9 cellular contexts compared by ENCODE assay signal in the genomic region with DNA sequence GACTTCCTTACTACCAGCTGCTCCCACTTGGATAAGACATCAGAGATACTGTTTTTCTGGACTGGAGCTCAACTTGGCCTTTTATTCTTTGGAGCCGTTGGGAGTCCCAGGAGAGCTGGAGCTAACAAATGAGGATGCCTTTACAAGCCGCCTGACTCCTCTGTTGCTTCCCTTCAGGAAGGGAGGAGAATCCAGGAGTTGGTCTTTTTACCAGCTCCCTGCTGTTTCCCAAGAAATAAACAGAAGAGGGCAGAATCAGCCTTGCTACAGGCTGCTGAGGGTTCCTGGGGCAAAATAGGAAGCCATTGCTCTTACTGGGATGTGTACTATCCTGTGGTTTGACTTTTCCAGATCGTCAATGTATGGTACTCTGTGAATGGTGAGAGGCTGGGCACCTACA. TPM values are rescaled to one million over a fixed set of nuclear protein-coding genes. Genes with fewer than 3 reads are reported as not detected.
DNase-seq lines count a peak whose midpoint lies in the region; ATAC-seq and TF ChIP-seq lines count a peak whose summit lies in the region.
"Had no signal": no experiment of that assay in that cellular context is flagged by ENCODE, and none has a peak within 500 bp of the region (broad histone marks: within the 10 kb centered on the region; RNA-seq: fewer than 3 reads in every experiment).

No MANE protein-coding gene starts in this region.

- H3K27me3 ChIP-seq in foreskin keratinocyte (no peaks in the 10 kb centered on the region), stomach smooth muscle (ENCODE audit: control insufficient read depth in 1 of 2, insufficient read depth in 2 of 2, low read length in 2 of 2) (no peaks in the 10 kb centered on the region), left lung (no peaks in the 10 kb centered on the region)

- ATAC-seq in activated CD8-positive, alpha-beta memory T cell treated with anti-CD3 and anti-CD28 coated beads, Interleukin-2, amount 10 ng/mL, durations not matched to agents 7 days and 5 days, result no peak
- ATAC-seq in WTC11, result no peak
- ATAC-seq in foreskin keratinocyte, result no peak
- no peak for ATAC-seq in left lung

- POLR2A ChIA-PET in WTC11 (lab: Charles Lee), result no interaction called here

- peaks cover 2% of the 10 kb centered on the region for H3K4me1 ChIP-seq in foreskin keratinocyte
- H3K4me1 ChIP-seq in stomach smooth muscle (ENCODE audit: control insufficient read depth, insufficient read depth, low read length), result peaks cover 30% of the 10 kb centered on the region
- peaks cover 22 to 28% of the 10 kb centered on the region in 2 donors for H3K4me1 ChIP-seq in left lung

- H3K27ac Mint-ChIP-seq in activated CD8-positive, alpha-beta memory T cell treated with anti-CD3 and anti-CD28 coated beads, Interleukin-2, amount 10 ng/mL, durations not matched to agents 7 days and 5 days, result peak overlapping the region; percentile 97
- peak overlapping the region; percentile 33; the same call in 1 of the 2 replicates for H3K27ac Mint-ChIP-seq in WTC11

- TF ChIP-seq CTCF in WTC11 (IDR thresholded peaks at IDR 0.05) (no peak), foreskin keratinocyte (conservative IDR thresholded peaks at IDR 0.05) (peak; percentile 34), left lung (IDR thresholded peaks at IDR 0.05) (no peak)

- H3K4me3 ChIP-seq in stomach smooth muscle (ENCODE audit: low read length in 2 of 2) (peak overlapping the region in 1 of 2 donors; percentile 97), left lung (peak overlapping the region in 1 of 2 donors; percentile 93)

- H3K36me3 Mint-ChIP-seq in activated CD8-positive, alpha-beta memory T cell treated with anti-CD3 and anti-CD28 coated beads, Interleukin-2, amount 10 ng/mL, durations not matched to agents 7 days and 5 days, result peaks cover 31% of the 10 kb centered on the region
- peaks cover 33% of the 10 kb centered on the region for H3K36me3 Mint-ChIP-seq in WTC11

- H3K4me3 Mint-ChIP-seq in activated CD8-positive, alpha-beta memory T cell treated with anti-CD3 and anti-CD28 coated beads, Interleukin-2, amount 10 ng/mL, durations not matched to agents 7 days and 5 days, result peak overlapping the region; percentile 97
- peak overlapping the region; percentile 95 for H3K4me3 Mint-ChIP-seq in WTC11

- H3K9ac ChIP-seq in stomach smooth muscle (ENCODE audit: low read length in 2 of 2), result peak overlapping the region; percentile 8 to 42

- CTCF ChIA-PET in activated CD8-positive, alpha-beta memory T cell treated with anti-CD3 and anti-CD28 coated beads, Interleukin-2, amount 10 ng/mL, durations not matched to agents 7 days and 5 days (lab: Charles Lee), result interaction anchor here (0.7 to 1.8 kb wide), 5 partner anchors 8 to 158 kb away, joined by 3 to 14 read pairs (median 4); partner anchors contain the start of gene HDAC1
- CTCF ChIA-PET in WTC11 (lab: Charles Lee), result interaction anchor here (0.8 to 3.5 kb wide), 2 partner anchors 17 to 26 kb away, joined by 3 to 23 read pairs; no protein-coding TSS in a partner anchor

- H3K4me1 Mint-ChIP-seq in activated CD8-positive, alpha-beta memory T cell treated with anti-CD3 and anti-CD28 coated beads, Interleukin-2, amount 10 ng/mL, durations not matched to agents 7 days and 5 days, result peaks cover 33% of the 10 kb centered on the region
- H3K4me1 Mint-ChIP-seq in WTC11, result peaks cover 13% of the 10 kb centered on the region

- H3K36me3 ChIP-seq in stomach smooth muscle (ENCODE audit: control insufficient read depth in 2 of 2, insufficient read depth in 2 of 2, low read length in 2 of 2) (peaks cover 26 to 32% of the 10 kb centered on the region in 2 donors), left lung (peaks cover 0 to 57% of the 10 kb centered on the region in 2 donors)

- H3K9me3 Mint-ChIP-seq in activated CD8-positive, alpha-beta memory T cell treated with anti-CD3 and anti-CD28 coated beads, Interleukin-2, amount 10 ng/mL, durations not matched to agents 7 days and 5 days (ENCODE audit: low read depth), result no peaks in the 10 kb centered on the region
- no peaks in the 10 kb centered on the region for H3K9me3 Mint-ChIP-seq in WTC11

- DNase-seq in activated CD8-positive, alpha-beta memory T cell treated with anti-CD3 and anti-CD28 coated beads, Interleukin-2, amount 10 ng/mL, durations not matched to agents 7 days and 5 days, result no peak
- no peak for DNase-seq in activated CD8-positive, alpha-beta memory T cell treated with anti-CD3 and anti-CD28 coated beads, Interleukin-2, amount 50 U/mL, for 48 hours
- DNase-seq in WTC11 (ENCODE audit: low spot score) (no peak), foreskin keratinocyte (no peak), kidney glomerular epithelial cell (lab: John Stamatoyannopoulos, UW) (no peak), NCI-H2029 (lab: John Stamatoyannopoulos, UW) (no peak), left lung (no peak)
- DNase-seq: NCI-H226 had no signal

- H3K27me3 Mint-ChIP-seq in activated CD8-positive, alpha-beta memory T cell treated with anti-CD3 and anti-CD28 coated beads, Interleukin-2, amount 10 ng/mL, durations not matched to agents 7 days and 5 days, result no peaks in the 10 kb centered on the region
- H3K27me3 Mint-ChIP-seq in WTC11 (ENCODE audit: low read depth), result no peaks in the 10 kb centered on the region

- H3K9me3 ChIP-seq in stomach smooth muscle (ENCODE audit: control insufficient read depth in 2 of 2, low read length in 2 of 2) (no peaks in the 10 kb centered on the region), left lung (no peaks in the 10 kb centered on the region)

- intact Hi-C loops in left lung (cut with DNase I), result no loop called here

- H3K27ac ChIP-seq in foreskin keratinocyte (no peak overlapping the region), stomach smooth muscle (ENCODE audit: low read length) (no peak overlapping the region), left lung (no peak overlapping the region)

TF ChIP-seq in WTC11, 78 proteins besides CTCF, POLR2A, EP300 and RAD21:
- TF ChIP-seq MLX (CRISPR knock-in tag; IDR thresholded peaks at IDR 0.05), result no peak
- no peak for TF ChIP-seq ETV6 (CRISPR knock-in tag; IDR thresholded peaks at IDR 0.05)
- no peak for TF ChIP-seq ZSCAN18 (CRISPR knock-in tag; IDR thresholded peaks at IDR 0.05)

RNA-seq across cellular contexts. Expression of gene EIF3I, which starts 1.5 kb away (rescaled TPM):
- 100 to 1,000 TPM; 162 to 227 TPM for total RNA-seq in activated CD8-positive, alpha-beta memory T cell treated with anti-CD3 and anti-CD28 coated beads, Interleukin-2, amount 10 ng/mL, durations not matched to agents 7 days and 5 days
- 237 to 243 TPM (median 241 TPM) in 3 replicates for total RNA-seq in WTC11 (2021)
- 308 and 324 TPM in 2 replicates for total RNA-seq in foreskin keratinocyte
- polyA plus RNA-seq in foreskin keratinocyte, result 343 and 351 TPM in 2 replicates
- total RNA-seq in left lung, result 100 to 1,000 TPM; 118 to 172 TPM

RNA-seq across cellular contexts. Expression of gene TMEM234, which starts 1.5 kb away (rescaled TPM):
- 10 to 100 TPM; 11.7 to 12.3 TPM for total RNA-seq in activated CD8-positive, alpha-beta memory T cell treated with anti-CD3 and anti-CD28 coated beads, Interleukin-2, amount 10 ng/mL, durations not matched to agents 7 days and 5 days
- total RNA-seq in WTC11 (2021), result 10.3 to 11.9 TPM (median 11.4 TPM) in 3 replicates
- 16.0 and 18.5 TPM in 2 replicates for total RNA-seq in foreskin keratinocyte
- polyA plus RNA-seq in foreskin keratinocyte, result 19.6 and 20.0 TPM in 2 replicates
- total RNA-seq in left lung, result 10 to 100 TPM; 19.3 to 21.0 TPM

RNA-seq across cellular contexts. Expression of gene DCDC2B, which starts 14.8 kb away (rescaled TPM):
- under 1 TPM in 1 of 2 experiments, not detected in 1; 0.16 TPM for total RNA-seq in activated CD8-positive, alpha-beta memory T cell treated with anti-CD3 and anti-CD28 coated beads, Interleukin-2, amount 10 ng/mL, durations not matched to agents 7 days and 5 days
- total RNA-seq in WTC11 (2021) (not detected in 3 replicates), foreskin keratinocyte (not detected in 2 replicates), left lung (1 to 10 TPM in 1 of 2 donors, not detected in 1; 2.3 TPM)
- polyA plus RNA-seq in foreskin keratinocyte, result not detected in 2 replicates

RNA-seq across cellular contexts. Expression of gene IQCC, which starts 18.2 kb away (rescaled TPM):
- total RNA-seq in activated CD8-positive, alpha-beta memory T cell treated with anti-CD3 and anti-CD28 coated beads, Interleukin-2, amount 10 ng/mL, durations not matched to agents 7 days and 5 days, result 1 to 10 TPM; 5.4 to 7.2 TPM
- total RNA-seq in WTC11 (2021) (4.6 to 5.2 TPM (median 4.8 TPM) in 3 replicates), foreskin keratinocyte (3.8 and 4.8 TPM in 2 replicates), left lung (1 to 10 TPM; 1.9 to 2.3 TPM)
- 3.6 and 4.2 TPM in 2 replicates for polyA plus RNA-seq in foreskin keratinocyte

RNA-seq across cellular contexts. Expression of gene CCDC28B, which starts 23.3 kb away (rescaled TPM):
- total RNA-seq in activated CD8-positive, alpha-beta memory T cell treated with anti-CD3 and anti-CD28 coated beads, Interleukin-2, amount 10 ng/mL, durations not matched to agents 7 days and 5 days, result 10 to 100 TPM; 33.0 to 43.3 TPM
- total RNA-seq in WTC11 (2021) (29.0 to 34.4 TPM (median 29.9 TPM) in 3 replicates), foreskin keratinocyte (10.7 and 12.7 TPM in 2 replicates), left lung (1 to 10 TPM; 7.2 to 9.0 TPM)
- polyA plus RNA-seq in foreskin keratinocyte, result 14.0 and 15.0 TPM in 2 replicates
